9 cellular contexts compared by ENCODE assay signal in genomic region chr12:125331342-125332052, GRCh38.
DNase-seq lines count a peak whose midpoint lies in the region; ATAC-seq and TF ChIP-seq lines count a peak whose summit lies in the region.
"Had no signal": no experiment of that assay in that cellular context is flagged by ENCODE, and none has a peak within 500 bp of the region (broad histone marks: within the 10 kb centered on the region; RNA-seq: fewer than 3 reads in every experiment).

No MANE protein-coding gene starts in this region.

- H3K27me3 ChIP-seq in BLaER1: no peaks in the 10 kb centered on the region
- peaks cover 20% of the 10 kb centered on the region for H3K27me3 ChIP-seq in RWPE2 (ENCODE audit: insufficient read depth, poor library complexity, severe bottlenecking)
- peaks cover 45% of the 10 kb centered on the region for H3K27me3 ChIP-seq in gastroesophageal sphincter

- peak overlapping the region; percentile 81 for H3K4me2 ChIP-seq in BLaER1

- H3K4me3 ChIP-seq in BLaER1 (peak overlapping the region; percentile 57), RWPE2 (ENCODE audit: severe bottlenecking) (peak overlapping the region; percentile 26), gastroesophageal sphincter (peak overlapping the region in 1 of 2 donors; percentile 47)

- peak overlapping the region; percentile 29 for H3K4me3 Mint-ChIP-seq in osteocyte (ENCODE audit: unreplicated experiment)
- H3K4me3 Mint-ChIP-seq in stimulated activated naive B cell treated with anti-CD40 and anti-IgM and Interleukin-4, amounts not matched to agents 10 μg/mL and 1 μg/mL and 100 μg/mL, for 72 hours: no peak overlapping the region
- H3K4me3 Mint-ChIP-seq: stimulated activated naive CD8-positive, alpha-beta T cell treated with anti-CD3 and anti-CD28 coated beads, Interleukin-15, Interleukin-2, amounts not matched to agents 100 ng/mL and 50 ng/mL, for 24 hours had no signal

- H3K27ac ChIP-seq in BLaER1: no peak overlapping the region
- H3K27ac ChIP-seq in RWPE2 (ENCODE audit: poor library complexity, severe bottlenecking): no peak overlapping the region
- no peak overlapping the region for H3K27ac ChIP-seq in gastroesophageal sphincter

- no peaks in the 10 kb centered on the region for H3K36me3 ChIP-seq in BLaER1
- no peaks in the 10 kb centered on the region for H3K36me3 ChIP-seq in RWPE2 (ENCODE audit: low read depth)
- no peaks in the 10 kb centered on the region for H3K36me3 ChIP-seq in gastroesophageal sphincter

- H3K27ac Mint-ChIP-seq in osteocyte (ENCODE audit: unreplicated experiment): no peak overlapping the region
- no peak overlapping the region for H3K27ac Mint-ChIP-seq in stimulated activated naive B cell treated with anti-CD40 and anti-IgM and Interleukin-4, amounts not matched to agents 10 μg/mL and 1 μg/mL and 100 μg/mL, for 72 hours
- H3K27ac Mint-ChIP-seq: stimulated activated naive CD8-positive, alpha-beta T cell treated with anti-CD3 and anti-CD28 coated beads, Interleukin-15, Interleukin-2, amounts not matched to agents 100 ng/mL and 50 ng/mL, for 24 hours had no signal

- peak; percentile 48; the same call in 2 of the 3 replicates for ATAC-seq in RWPE2 (ENCODE audit: low read depth)
- ATAC-seq in gastroesophageal sphincter: peak; percentile 12
- ATAC-seq in stimulated activated naive B cell treated with anti-CD40 and anti-IgM and Interleukin-4, amounts not matched to agents 10 μg/mL and 1 μg/mL and 100 μg/mL, for 72 hours (replicated peaks): no peak
- no peak for ATAC-seq in GM21526 (IDR thresholded peaks at IDR 0.05; ENCODE audit: low FRiP score, unreplicated experiment)

- H3K4me1 ChIP-seq in BLaER1 (no peaks in the 10 kb centered on the region), RWPE2 (ENCODE audit: insufficient read depth, poor library complexity, severe bottlenecking) (no peaks in the 10 kb centered on the region), gastroesophageal sphincter (peaks cover 0 to 11% (median 0%) of the 10 kb centered on the region in 3 donors)

- H3K9me3 ChIP-seq in BLaER1 (peaks cover 9% of the 10 kb centered on the region; the same call in 1 of the 2 replicates), RWPE2 (ENCODE audit: severe bottlenecking) (no peaks in the 10 kb centered on the region), gastroesophageal sphincter (peaks cover 0 to 11% (median 0%) of the 10 kb centered on the region in 3 donors)

- DNase-seq in RWPE2 (ENCODE audit: low spot score) (no peak), osteocyte (ENCODE audit: extremely low spot score, unreplicated experiment) (no peak), NCI-H2081 treated with DMSO at 0.1 percent for 48 hours (lab: John Stamatoyannopoulos, UW) (no peak), GM10266 (ENCODE audit: extremely low spot score) (no peak)
- DNase-seq in stimulated activated naive B cell treated with anti-CD40 and anti-IgM and Interleukin-4, amounts not matched to agents 10 μg/mL and 1 μg/mL and 100 μg/mL, for 72 hours: no peak

- no peak for TF ChIP-seq EP300 in gastroesophageal sphincter (IDR thresholded peaks at IDR 0.05)

- H4K20me1 ChIP-seq in BLaER1: no peaks in the 10 kb centered on the region

- TF ChIP-seq CTCF in RWPE2 (IDR thresholded peaks at IDR 0.05; ENCODE audit: poor library complexity, severe bottlenecking): no peak
- no peak for TF ChIP-seq CTCF in gastroesophageal sphincter (IDR thresholded peaks at IDR 0.05)
- TF ChIP-seq CTCF in osteocyte (IDR thresholded peaks at IDR 0.05): no peak
- no peak for TF ChIP-seq CTCF in GM10266 (IDR thresholded peaks at IDR 0.05; ENCODE audit: control insufficient read depth, insufficient read depth, low read depth, missing control alignments)

- WGBS in gastroesophageal sphincter (ENCODE audit: low coverage in 1 of 2), 2 donors: 46 to 56% methylated on average over 1 to 7 of the region's 16 CpGs

- peaks cover 6% of the 10 kb centered on the region for H3K27me3 Mint-ChIP-seq in osteocyte (ENCODE audit: unreplicated experiment)
- peaks cover 56 to 58% of the 10 kb centered on the region in 2 donors for H3K27me3 Mint-ChIP-seq in stimulated activated naive B cell treated with anti-CD40 and anti-IgM and Interleukin-4, amounts not matched to agents 10 μg/mL and 1 μg/mL and 100 μg/mL, for 72 hours

- H3K4me1 Mint-ChIP-seq in osteocyte (ENCODE audit: unreplicated experiment): no peaks in the 10 kb centered on the region
- no peaks in the 10 kb centered on the region for H3K4me1 Mint-ChIP-seq in stimulated activated naive B cell treated with anti-CD40 and anti-IgM and Interleukin-4, amounts not matched to agents 10 μg/mL and 1 μg/mL and 100 μg/mL, for 72 hours

- no peaks in the 10 kb centered on the region for H3K36me3 Mint-ChIP-seq in osteocyte (ENCODE audit: unreplicated experiment)
- H3K36me3 Mint-ChIP-seq in stimulated activated naive B cell treated with anti-CD40 and anti-IgM and Interleukin-4, amounts not matched to agents 10 μg/mL and 1 μg/mL and 100 μg/mL, for 72 hours: no peaks in the 10 kb centered on the region

- TF ChIP-seq POLR2A in gastroesophageal sphincter (IDR thresholded peaks at IDR 0.05): no peak

- peak overlapping the region; percentile 34; the same call in 1 of the 2 replicates for H3K9ac ChIP-seq in BLaER1

- peaks cover 5% of the 10 kb centered on the region for H3K9me3 Mint-ChIP-seq in osteocyte (ENCODE audit: unreplicated experiment)
- peaks cover 6 to 7% of the 10 kb centered on the region in 2 donors for H3K9me3 Mint-ChIP-seq in stimulated activated naive B cell treated with anti-CD40 and anti-IgM and Interleukin-4, amounts not matched to agents 10 μg/mL and 1 μg/mL and 100 μg/mL, for 72 hours
- H3K9me3 Mint-ChIP-seq: stimulated activated naive CD8-positive, alpha-beta T cell treated with anti-CD3 and anti-CD28 coated beads, Interleukin-15, Interleukin-2, amounts not matched to agents 100 ng/mL and 50 ng/mL, for 24 hours had no signal

Comparison
In these comparisons a context has a peak if more than half of its experiments do, and no peak if none do; other contexts are left out.
1. ATAC-seq: peak in RWPE2 (single experiment) and gastroesophageal sphincter (single experiment); none in stimulated activated naive B cell treated with anti-CD40 and anti-IgM and Interleukin-4, amounts not matched to agents 10 μg/mL and 1 μg/mL and 100 μg/mL, for 72 hours (0 of 2) and GM21526 (single experiment).